Comparison of ENCODE assay signal across 22 cellular contexts in genomic region chr5:132762246-132763000, GRCh38. TPM values are rescaled to one million over a fixed set of nuclear protein-coding genes. Genes with fewer than 3 reads are reported as not detected.
"Had no signal": no experiment of that assay in that cellular context is flagged by ENCODE, and none has a peak within 500 bp of the region (broad histone marks: within the 10 kb centered on the region; RNA-seq: fewer than 3 reads in every experiment).

No MANE protein-coding gene starts in this region.

- H3K27ac Mint-ChIP-seq: activated naive CD8-positive, alpha-beta T cell; activated T-cell treated with anti-CD3 and anti-CD28 coated beads, Interleukin-2, amount 50 U/mL, for 72 hours; neural progenitor cell; T-helper 2 cell treated with Interferon-gamma antibody and Interleukin-4, amounts not matched to agents 5 μg/mL and 100 μg/mL, for 36 hours had no signal

- H3K27ac ChIP-seq: body of pancreas, colonic mucosa, foreskin keratinocyte, lower lobe of right lung, neural progenitor cell, pancreas, sigmoid colon, spleen, stomach, thyroid gland had no signal

- DNase-seq: activated CD4-positive, alpha-beta T cell treated with anti-CD3 and anti-CD28 coated beads, Interleukin-2, amount 10 ng/mL, durations not matched to agents 24 days and 14 days; activated CD4-positive, CD25-positive, alpha-beta regulatory T cell; activated gamma-delta T cell treated with Interleukin-2 at 50 U/mL for 16 hours; activated T-cell treated with anti-CD3 and anti-CD28 coated beads, Interleukin-2, amount 50 U/mL, for 72 hours; amniotic stem cell; central memory CD4-positive, alpha-beta T cell; effector CD4-positive, alpha-beta T cell; foreskin keratinocyte; lower lobe of right lung; midbrain; sigmoid colon; spleen; stomach; SW 1271; thyroid gland had no signal

- H3K9me3 Mint-ChIP-seq: activated CD4-positive, alpha-beta T cell treated with anti-CD3 and anti-CD28 coated beads, Interleukin-2, amount 10 ng/mL, durations not matched to agents 24 days and 14 days; activated T-cell treated with anti-CD3 and anti-CD28 coated beads, Interleukin-2, amount 50 U/mL, for 72 hours; neural progenitor cell; T-helper 2 cell treated with Interferon-gamma antibody and Interleukin-4, amounts not matched to agents 5 μg/mL and 100 μg/mL, for 36 hours had no signal

- H3K4me3 Mint-ChIP-seq: activated CD4-positive, alpha-beta T cell treated with anti-CD3 and anti-CD28 coated beads, Interleukin-2, amount 10 ng/mL, durations not matched to agents 24 days and 14 days; activated naive CD8-positive, alpha-beta T cell; activated T-cell treated with anti-CD3 and anti-CD28 coated beads, Interleukin-2, amount 50 U/mL, for 72 hours; neural progenitor cell; T-helper 2 cell treated with Interferon-gamma antibody and Interleukin-4, amounts not matched to agents 5 μg/mL and 100 μg/mL, for 36 hours had no signal

- ATAC-seq: activated T-cell treated with anti-CD3 and anti-CD28 coated beads, Interleukin-2, amount 50 U/mL, for 72 hours; body of pancreas; foreskin keratinocyte; lower lobe of right lung; pancreas had no signal

- H3K36me3 ChIP-seq: colonic mucosa, neural progenitor cell had no signal

- H3K4me1 Mint-ChIP-seq: activated CD4-positive, alpha-beta T cell treated with anti-CD3 and anti-CD28 coated beads, Interleukin-2, amount 10 ng/mL, durations not matched to agents 24 days and 14 days; neural progenitor cell had no signal

- H3K4me3 ChIP-seq: body of pancreas, colonic mucosa, lower lobe of right lung, neural progenitor cell, pancreas, sigmoid colon, spleen, stomach, thyroid gland had no signal

- H3K27me3 ChIP-seq: body of pancreas, colonic mucosa, foreskin keratinocyte, neural progenitor cell, pancreas, sigmoid colon, spleen, stomach, thyroid gland had no signal

- H3K4me1 ChIP-seq: colonic mucosa, foreskin keratinocyte, neural progenitor cell, pancreas had no signal

- H3K9me3 ChIP-seq: body of pancreas, colonic mucosa, lower lobe of right lung, pancreas, sigmoid colon, spleen, stomach, thyroid gland had no signal

- H3K27me3 Mint-ChIP-seq: activated CD4-positive, alpha-beta T cell treated with anti-CD3 and anti-CD28 coated beads, Interleukin-2, amount 10 ng/mL, durations not matched to agents 24 days and 14 days; activated naive CD8-positive, alpha-beta T cell had no signal

RNA-seq across cellular contexts. Expression of gene CCNI2, which starts 15.2 kb away (rescaled TPM):
- total RNA-seq: SK-MEL-5 had no signal

RNA-seq across cellular contexts. Expression of gene SOWAHA, which starts 50.7 kb away (rescaled TPM):
- total RNA-seq: activated T-cell treated with anti-CD3 and anti-CD28 coated beads, Interleukin-2, amount 50 U/mL, for 72 hours; SK-MEL-5; spleen had no signal
